15 cellular contexts compared by ENCODE assay signal in genomic region chr6:158085261-158086053, GRCh38.
"Had no signal": no experiment of that assay in that cellular context is flagged by ENCODE, and none has a peak within 500 bp of the region (broad histone marks: within the 10 kb centered on the region; RNA-seq: fewer than 3 reads in every experiment).

No MANE protein-coding gene starts in this region.

- H3K4me3 ChIP-seq: left ventricle myocardium inferior, right atrium auricular region, suprapubic skin had no signal

- FAIRE-seq: small intestine had no signal

- H3K27me3 ChIP-seq: brain microvascular endothelial cell, foreskin keratinocyte, right atrium auricular region, suprapubic skin had no signal

- H3K27ac ChIP-seq: foreskin keratinocyte, left ventricle myocardium inferior, right atrium auricular region, suprapubic skin had no signal

- DNase-seq: activated B cell treated with CpG ODN at 0.5 μM for 24 hours; activated CD4-positive, alpha-beta T cell treated with anti-CD3 and anti-CD28 coated beads for 48 hours; activated naive CD8-positive, alpha-beta T cell treated with anti-CD3 and anti-CD28 coated beads for 36 hours; anterior cingulate cortex; cortex of kidney; effector CD8-positive, alpha-beta T cell; foreskin keratinocyte; left ventricle myocardium inferior; naive thymus-derived CD8-positive, alpha-beta T cell; small intestine; stimulated activated CD4-positive, alpha-beta T cell treated with anti-CD3 and anti-CD28 coated beads, Interleukin-4, amount 100 ng/mL, for 24 hours; stimulated activated naive CD4-positive, alpha-beta T cell treated with Interleukin-2 at 50 U/mL for 16 hours had no signal

- H3K9me3 ChIP-seq: left ventricle myocardium inferior, right atrium auricular region, suprapubic skin had no signal

- H3K4me1 ChIP-seq: foreskin keratinocyte, right atrium auricular region, suprapubic skin had no signal

- ATAC-seq: foreskin keratinocyte had no signal
